ENCODE assay signal across 16 cellular contexts in the genomic region with DNA sequence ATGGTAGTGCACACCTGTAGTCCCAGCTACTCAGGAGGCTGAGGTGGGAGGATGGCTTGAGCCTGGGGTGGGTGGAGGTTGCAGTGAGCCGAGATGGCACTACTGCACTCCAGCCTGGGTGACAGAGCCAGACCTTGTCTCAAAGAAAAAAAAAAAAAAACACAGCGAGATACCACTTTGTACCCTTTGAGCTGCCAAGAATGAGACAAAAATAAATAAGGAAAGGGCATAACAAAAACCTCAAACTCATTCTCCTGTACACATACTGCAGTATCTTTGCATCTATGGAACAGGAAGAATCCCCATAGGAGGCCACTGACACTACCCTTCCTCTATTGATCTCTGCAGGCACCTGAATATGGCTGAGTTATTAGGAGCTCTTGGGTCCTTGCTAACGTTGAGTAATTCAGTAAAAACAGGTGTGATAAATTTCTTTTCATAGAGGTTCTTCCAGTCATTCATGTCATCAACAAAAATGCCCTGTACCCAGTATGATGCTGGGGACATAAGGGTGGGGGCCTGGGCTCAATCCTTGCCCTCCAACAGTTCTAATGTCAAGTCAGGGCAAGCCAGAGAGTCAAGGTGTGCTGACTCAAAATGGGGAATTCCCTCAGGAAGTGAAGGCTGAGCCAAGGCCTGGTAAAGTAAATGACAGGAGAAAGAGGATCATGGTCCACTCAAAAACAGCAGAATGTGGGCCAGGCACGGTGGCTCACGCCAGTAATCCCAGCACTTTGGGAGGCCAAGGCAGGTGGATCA. TPM values are rescaled to one million over a fixed set of nuclear protein-coding genes. Genes with fewer than 3 reads are reported as not detected.
A peak's percentile ranks its signal among the peaks of the same experiment; 100 is the strongest.
DNase-seq lines count a peak whose midpoint lies in the region; ATAC-seq and TF ChIP-seq lines count a peak whose summit lies in the region.
"Had no signal": no experiment of that assay in that cellular context is flagged by ENCODE, and none has a peak within 500 bp of the region (broad histone marks: within the 10 kb centered on the region; RNA-seq: fewer than 3 reads in every experiment).

No MANE protein-coding gene starts in this region.

- no peak overlapping the region for H3K4me3 Mint-ChIP-seq in activated naive CD8-positive, alpha-beta T cell
- H3K4me3 Mint-ChIP-seq in activated naive CD8-positive, alpha-beta T cell treated with anti-CD3 and anti-CD28 coated beads, Interleukin-2, amount 50 U/mL, for 24 hours, result no peak overlapping the region
- H3K4me3 Mint-ChIP-seq in endothelial cell (ENCODE audit: unreplicated experiment), result no peak overlapping the region
- H3K4me3 Mint-ChIP-seq: activated CD4-positive, alpha-beta T cell treated with anti-CD3 and anti-CD28 coated beads, Interleukin-2, amount 10 ng/mL, durations not matched to agents 7 days and 5 days; brain; nephron had no signal

- H4K20me1 ChIP-seq in Loucy (ENCODE audit: insufficient read depth, low read length, poor library complexity, severe bottlenecking), result peaks cover 8% of the 10 kb centered on the region

- ATAC-seq in activated naive CD8-positive, alpha-beta T cell treated with anti-CD3 and anti-CD28 coated beads, Interleukin-2, amount 50 U/mL, for 24 hours, result no peak

- intact Hi-C loops in prostate gland (cut with DNase I), result no loop called here

- peak overlapping the region; percentile 35 for H3K9ac ChIP-seq in Loucy (ENCODE audit: low read depth, low read length, poor library complexity, severe bottlenecking)

- H3K27me3 ChIP-seq in Loucy (ENCODE audit: insufficient read depth, low read length, poor library complexity, severe bottlenecking) (no peaks in the 10 kb centered on the region), prostate gland (replicated peaks; ENCODE audit: insufficient read depth) (no peaks in the 10 kb centered on the region), suprapubic skin (no peaks in the 10 kb centered on the region)

- peak overlapping the region; percentile 59 for H3K27ac Mint-ChIP-seq in activated naive CD8-positive, alpha-beta T cell
- H3K27ac Mint-ChIP-seq in activated naive CD8-positive, alpha-beta T cell treated with anti-CD3 and anti-CD28 coated beads, Interleukin-2, amount 50 U/mL, for 24 hours, result no peak overlapping the region
- H3K27ac Mint-ChIP-seq in endothelial cell (ENCODE audit: unreplicated experiment), result no peak overlapping the region
- H3K27ac Mint-ChIP-seq: nephron had no signal

- H3K36me3 Mint-ChIP-seq in activated naive CD8-positive, alpha-beta T cell, result peaks cover 3% of the 10 kb centered on the region
- peaks cover 14% of the 10 kb centered on the region for H3K36me3 Mint-ChIP-seq in activated naive CD8-positive, alpha-beta T cell treated with anti-CD3 and anti-CD28 coated beads, Interleukin-2, amount 50 U/mL, for 24 hours (ENCODE audit: low read depth)
- H3K36me3 Mint-ChIP-seq in endothelial cell (ENCODE audit: low read depth, unreplicated experiment), result peaks cover 11% of the 10 kb centered on the region

- DNase-seq in activated naive CD8-positive, alpha-beta T cell treated with anti-CD3 and anti-CD28 coated beads, Interleukin-2, amount 50 U/mL, for 24 hours, result no peak
- peak; percentile 26 for DNase-seq in epithelial cell of prostate (ENCODE audit: low read depth, low spot score)
- peak; percentile 22 for DNase-seq in prostate gland (ENCODE audit: low spot score)
- DNase-seq in suprapubic skin (ENCODE audit: low spot score in 2 of 2), result no peak
- no peak for DNase-seq in HCEC 1CT
- DNase-seq in endothelial cell (ENCODE audit: low spot score), result no peak
- DNase-seq: activated CD4-positive, alpha-beta T cell treated with anti-CD3 and anti-CD28 coated beads, Interleukin-2, amount 10 ng/mL, durations not matched to agents 7 days and 5 days; activated effector memory CD4-positive, alpha-beta T cell treated with Interleukin-2 at 50 U/mL for 16 hours; Karpas-422; NCI-H146; NCI-H226; stimulated activated CD4-positive, alpha-beta T cell treated with anti-CD3 and anti-CD28 coated beads, Interleukin-15, amount 100 ng/mL, for 24 hours had no signal

- TF ChIP-seq POLR2A in prostate gland (IDR thresholded peaks at IDR 0.05) (no peak), suprapubic skin (IDR thresholded peaks at IDR 0.05) (no peak)

- no peak overlapping the region for H2AFZ ChIP-seq in Loucy (ENCODE audit: low read length)

- H3K36me3 ChIP-seq in Loucy (ENCODE audit: insufficient read depth, low read length) (peaks cover 15% of the 10 kb centered on the region; the same call in 1 of the 2 replicates), prostate gland (no peaks in the 10 kb centered on the region), suprapubic skin (no peaks in the 10 kb centered on the region)

- no peaks in the 10 kb centered on the region for H3K27me3 Mint-ChIP-seq in activated naive CD8-positive, alpha-beta T cell
- no peaks in the 10 kb centered on the region for H3K27me3 Mint-ChIP-seq in activated naive CD8-positive, alpha-beta T cell treated with anti-CD3 and anti-CD28 coated beads, Interleukin-2, amount 50 U/mL, for 24 hours
- H3K27me3 Mint-ChIP-seq in endothelial cell (ENCODE audit: unreplicated experiment), result peaks cover 6% of the 10 kb centered on the region
- H3K27me3 Mint-ChIP-seq: activated CD4-positive, alpha-beta T cell treated with anti-CD3 and anti-CD28 coated beads, Interleukin-2, amount 10 ng/mL, durations not matched to agents 7 days and 5 days; brain had no signal

- no peaks in the 10 kb centered on the region for H3K9me2 ChIP-seq in Loucy (replicated peaks; ENCODE audit: low read depth, low read length)

- H3K9me3 ChIP-seq in Loucy (ENCODE audit: insufficient read depth, low read depth, low read length) (no peaks in the 10 kb centered on the region), prostate gland (no peaks in the 10 kb centered on the region), suprapubic skin (no peaks in the 10 kb centered on the region)

- peaks cover 3% of the 10 kb centered on the region; the same call in 1 of the 2 replicates for H3F3A ChIP-seq in Loucy (ENCODE audit: low read depth)

- H3K4me1 Mint-ChIP-seq in activated naive CD8-positive, alpha-beta T cell (ENCODE audit: low read depth), result peaks cover 36% of the 10 kb centered on the region
- peaks cover 26% of the 10 kb centered on the region for H3K4me1 Mint-ChIP-seq in activated naive CD8-positive, alpha-beta T cell treated with anti-CD3 and anti-CD28 coated beads, Interleukin-2, amount 50 U/mL, for 24 hours
- peaks cover 20% of the 10 kb centered on the region for H3K4me1 Mint-ChIP-seq in endothelial cell (ENCODE audit: unreplicated experiment)

- no peak overlapping the region for H3K4me3 ChIP-seq in Loucy (ENCODE audit: low read length, poor library complexity, severe bottlenecking)
- H3K4me3 ChIP-seq in prostate gland, result no peak overlapping the region
- H3K4me3 ChIP-seq in suprapubic skin, result no peak overlapping the region

- peak overlapping the region; percentile 16 for H3K4me2 ChIP-seq in Loucy (ENCODE audit: low read depth, low read length, poor library complexity, severe bottlenecking)

- no peaks in the 10 kb centered on the region for H3K9me3 Mint-ChIP-seq in activated naive CD8-positive, alpha-beta T cell (ENCODE audit: low read depth)
- no peaks in the 10 kb centered on the region for H3K9me3 Mint-ChIP-seq in activated naive CD8-positive, alpha-beta T cell treated with anti-CD3 and anti-CD28 coated beads, Interleukin-2, amount 50 U/mL, for 24 hours
- H3K9me3 Mint-ChIP-seq in endothelial cell (ENCODE audit: unreplicated experiment), result no peaks in the 10 kb centered on the region
- H3K9me3 Mint-ChIP-seq: activated CD4-positive, alpha-beta T cell treated with anti-CD3 and anti-CD28 coated beads, Interleukin-2, amount 10 ng/mL, durations not matched to agents 7 days and 5 days had no signal

- TF ChIP-seq EP300 in suprapubic skin (IDR thresholded peaks at IDR 0.05), result no peak

- H3K4me1 ChIP-seq in Loucy (ENCODE audit: insufficient read depth, low read length, poor library complexity, severe bottlenecking), result peaks cover 42% of the 10 kb centered on the region
- H3K4me1 ChIP-seq in prostate gland (replicated peaks), result no peaks in the 10 kb centered on the region
- H3K4me1 ChIP-seq in suprapubic skin, result peaks cover 28% of the 10 kb centered on the region

- TF ChIP-seq CTCF in Loucy (conservative IDR thresholded peaks at IDR 0.05; ENCODE audit: low read length) (no peak), prostate gland (IDR thresholded peaks at IDR 0.05) (no peak), suprapubic skin (IDR thresholded peaks at IDR 0.05) (no peak), endothelial cell (IDR thresholded peaks at IDR 0.05; ENCODE audit: unreplicated experiment) (no peak)

- peaks cover 66% of the 10 kb centered on the region for H3K79me2 ChIP-seq in Loucy (ENCODE audit: insufficient read depth, low read length)

- H3K27ac ChIP-seq in epithelial cell of prostate (peak overlapping the region; percentile 58), prostate gland (peak overlapping the region in 1 of 2 donors; percentile 25), suprapubic skin (no peak overlapping the region)

- WGBS in prostate gland, result 42% methylated on average over 5 of the region's 5 CpGs
- 54% methylated on average over 5 of the region's 5 CpGs for WGBS in suprapubic skin

RNA-seq across cellular contexts. Expression of a gene that starts 26.9 kb away (rescaled TPM):
- total RNA-seq in prostate gland (10 to 100 TPM; 11.1 to 22.8 TPM), suprapubic skin (10 to 100 TPM; 18.4 to 35.2 (median 27.6) TPM), endothelial cell (ENCODE audit: unreplicated experiment) (19.5 TPM)

RNA-seq across cellular contexts. Expression of a gene that starts 27.3 kb away (rescaled TPM):
- total RNA-seq in prostate gland, result 1 to 10 TPM; 2.1 to 8.0 TPM
- 1 to 10 TPM in 2 of 4 donors, under 1 TPM in 2; 0.34 to 1.4 (median 0.87) TPM for total RNA-seq in suprapubic skin
- total RNA-seq in endothelial cell (ENCODE audit: unreplicated experiment), result 2.8 TPM

Comparison
In these comparisons a context has a peak if more than half of its experiments do, and no peak if none do; other contexts are left out.
1. DNase-seq: peak in epithelial cell of prostate (single experiment) and prostate gland (single experiment); none in activated naive CD8-positive, alpha-beta T cell treated with anti-CD3 and anti-CD28 coated beads, Interleukin-2, amount 50 U/mL, for 24 hours (single experiment), suprapubic skin (0 of 2), HCEC 1CT (single experiment) and endothelial cell (single experiment).